In the genomic region with DNA sequence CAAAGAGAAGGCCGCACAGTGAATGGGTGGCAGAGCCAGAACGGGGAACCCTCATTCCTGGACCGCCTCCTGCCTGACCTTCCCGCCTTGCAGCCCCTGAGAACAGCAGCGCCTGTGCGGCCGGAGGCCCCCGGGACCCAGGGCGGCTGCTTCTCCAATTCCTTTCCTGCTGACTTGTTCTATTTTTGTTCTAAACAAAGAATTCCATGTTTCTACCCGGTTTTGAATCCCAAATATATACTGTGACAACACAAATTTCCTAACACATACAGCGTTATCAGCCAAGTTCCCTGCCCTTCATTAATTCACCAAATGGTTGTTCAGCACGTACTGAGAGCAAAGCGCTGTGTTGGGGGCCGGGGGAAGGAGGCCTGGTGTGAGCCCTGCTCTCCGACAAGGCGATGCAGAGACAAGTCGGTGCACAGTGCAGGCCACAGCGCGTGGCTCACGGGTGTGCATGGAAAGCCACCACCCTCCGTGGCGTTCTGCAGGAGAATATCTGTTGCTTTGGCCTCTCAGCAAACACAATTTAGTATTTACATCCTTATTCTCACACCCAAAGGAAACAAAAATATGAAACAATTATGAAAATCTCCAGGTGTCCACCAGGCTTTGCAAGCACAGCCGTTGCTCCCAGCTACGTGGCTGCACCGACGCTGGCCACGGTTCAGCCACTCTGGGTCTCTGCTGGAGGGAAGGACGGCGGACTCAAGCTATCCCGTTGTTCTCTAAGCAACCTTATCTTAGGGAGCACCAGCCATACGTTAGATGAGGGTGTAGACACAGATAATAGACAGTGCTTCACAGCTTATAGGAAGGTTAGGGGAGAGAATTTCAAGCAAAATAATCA, we compare ENCODE assay signal across 13 cellular contexts. TPM values are rescaled to one million over a fixed set of nuclear protein-coding genes. Genes with fewer than 3 reads are reported as not detected.
DNase-seq lines count a peak whose midpoint lies in the region; ATAC-seq and TF ChIP-seq lines count a peak whose summit lies in the region.
"Had no signal": no experiment of that assay in that cellular context is flagged by ENCODE, and none has a peak within 500 bp of the region (broad histone marks: within the 10 kb centered on the region; RNA-seq: fewer than 3 reads in every experiment).

No MANE protein-coding gene starts in this region.

- ATAC-seq in PC-3 (no peak), HG02981 (IDR thresholded peaks at IDR 0.05; ENCODE audit: unreplicated experiment) (no peak)
- ATAC-seq in stimulated activated naive CD8-positive, alpha-beta T cell treated with anti-CD3 and anti-CD28 coated beads, Interleukin-15, amount 100 ng/mL, for 72 hours: no peak
- ATAC-seq: HCT116 had no signal

- H3K4me1 ChIP-seq in PC-3 (ENCODE audit: insufficient read depth, low read length) (peaks cover 22% of the 10 kb centered on the region), colonic mucosa (no peaks in the 10 kb centered on the region), liver (ENCODE audit: control insufficient read depth in 4 of 4, insufficient read depth in 4 of 4, low read length in 3 of 4) (peaks cover 0 to 7% (median 2%) of the 10 kb centered on the region in 4 donors)

- TF ChIP-seq CTCF in PC-3 (conservative IDR thresholded peaks at IDR 0.05; ENCODE audit: low read depth, low read length) (no peak), colonic mucosa (IDR thresholded peaks at IDR 0.05) (no peak), liver (IDR thresholded peaks at IDR 0.05; ENCODE audit: low read depth, low read length, missing input control) (no peak)

- no peak for TF ChIP-seq RAD21 in liver (IDR thresholded peaks at IDR 0.05)

- H3K9ac ChIP-seq in PC-3 (ENCODE audit: low read length): peak overlapping the region; percentile 65
- peak overlapping the region in 1 of 2 donors; percentile 24 for H3K9ac ChIP-seq in colonic mucosa (ENCODE audit: low read depth in 2 of 2, low read length in 2 of 2)
- no peak overlapping the region for H3K9ac ChIP-seq in liver (ENCODE audit: low read depth in 1 of 2, low read length in 2 of 2)

- H3K4me1 Mint-ChIP-seq in stimulated activated naive CD8-positive, alpha-beta T cell treated with anti-CD3 and anti-CD28 coated beads, Interleukin-15, amount 100 ng/mL, for 72 hours: peaks cover 36% of the 10 kb centered on the region
- H3K4me1 Mint-ChIP-seq: activated B cell treated with CpG ODN at 0.5 μM for 24 hours, memory B cell had no signal

- peaks cover 0 to 6% of the 10 kb centered on the region in 2 donors for H3K9me3 Mint-ChIP-seq in stimulated activated naive CD8-positive, alpha-beta T cell treated with anti-CD3 and anti-CD28 coated beads, Interleukin-15, amount 100 ng/mL, for 72 hours

- peak overlapping the region; percentile 61 for H3K4me2 ChIP-seq in PC-3 (ENCODE audit: low read length)

- H3K4me3 ChIP-seq in PC-3 (ENCODE audit: low read length) (no peak overlapping the region), colonic mucosa (no peak overlapping the region), liver (ENCODE audit: low read depth in 1 of 3, low read length in 3 of 3) (no peak overlapping the region)

- CTCF ChIA-PET in PC-3 (lab: Charles Lee): no interaction called here

- no peak for DNase-seq in PC-3
- DNase-seq in colonic mucosa: no peak
- DNase-seq in stimulated activated naive CD8-positive, alpha-beta T cell treated with anti-CD3 and anti-CD28 coated beads, Interleukin-15, amount 100 ng/mL, for 72 hours: no peak
- no peak for DNase-seq in effector CD4-positive, alpha-beta T cell
- no peak for DNase-seq in SW480 (ENCODE audit: low spot score)
- DNase-seq in COR-L47 (lab: John Stamatoyannopoulos, UW): no peak
- DNase-seq: activated B cell treated with CpG ODN at 0.5 μM for 24 hours; activated naive CD4-positive, alpha-beta T cell; NCI-H1436 had no signal

- H3K79me2 ChIP-seq in PC-3 (ENCODE audit: low read length): no peaks in the 10 kb centered on the region

- no peaks in the 10 kb centered on the region for H3F3A ChIP-seq in PC-3 (ENCODE audit: low read length, unreplicated experiment)

- H4K20me1 ChIP-seq in PC-3 (ENCODE audit: low read length): no peaks in the 10 kb centered on the region

- no peaks in the 10 kb centered on the region for H3K27me3 Mint-ChIP-seq in stimulated activated naive CD8-positive, alpha-beta T cell treated with anti-CD3 and anti-CD28 coated beads, Interleukin-15, amount 100 ng/mL, for 72 hours

- peak overlapping the region; percentile 54 for H2AFZ ChIP-seq in PC-3 (ENCODE audit: low read length)

- no peaks in the 10 kb centered on the region for H3K9me2 ChIP-seq in PC-3 (replicated peaks; ENCODE audit: low read length)

- intact Hi-C loops in PC-3 (cut with micrococcal nuclease): no loop called here
- intact Hi-C loops in colonic mucosa (cut with DNase I): no loop called here

- H3K36me3 ChIP-seq in PC-3 (ENCODE audit: low read depth, low read length): peaks cover 13% of the 10 kb centered on the region
- no peaks in the 10 kb centered on the region for H3K36me3 ChIP-seq in colonic mucosa
- H3K36me3 ChIP-seq in liver (ENCODE audit: control insufficient read depth in 4 of 4, insufficient read depth in 3 of 4, low read depth in 1 of 4, low read length in 3 of 4): no peaks in the 10 kb centered on the region

- H3K27ac Mint-ChIP-seq in stimulated activated naive CD8-positive, alpha-beta T cell treated with anti-CD3 and anti-CD28 coated beads, Interleukin-15, amount 100 ng/mL, for 72 hours: peak overlapping the region; percentile 67 to 95
- H3K27ac Mint-ChIP-seq: activated B cell treated with CpG ODN at 0.5 μM for 24 hours, memory B cell had no signal

- H3K27me3 ChIP-seq in PC-3 (ENCODE audit: low read length) (no peaks in the 10 kb centered on the region), colonic mucosa (no peaks in the 10 kb centered on the region), liver (ENCODE audit: control insufficient read depth in 4 of 4, insufficient read depth in 4 of 4, low read length in 3 of 4) (peaks cover 0 to 11% (median 2%) of the 10 kb centered on the region in 4 donors)

- H3K4me3 Mint-ChIP-seq in stimulated activated naive CD8-positive, alpha-beta T cell treated with anti-CD3 and anti-CD28 coated beads, Interleukin-15, amount 100 ng/mL, for 72 hours: peak overlapping the region; percentile 50 to 80
- H3K4me3 Mint-ChIP-seq: activated B cell treated with CpG ODN at 0.5 μM for 24 hours, memory B cell had no signal

- H3K9me3 ChIP-seq in PC-3 (ENCODE audit: low read length) (peaks cover 16% of the 10 kb centered on the region; the same call in 1 of the 2 replicates), colonic mucosa (no peaks in the 10 kb centered on the region), liver (ENCODE audit: control insufficient read depth in 4 of 4, low read length in 3 of 4) (peaks cover 3 to 8% (median 5%) of the 10 kb centered on the region in 4 donors)

- POLR2A ChIA-PET in PC-3 (lab: Charles Lee; ENCODE audit: unreplicated experiment): interaction anchor here (0.7 kb wide), 2 partner anchors 83 to 1054 kb away, joined by 3 read pairs; no protein-coding TSS in a partner anchor

- BruUV-seq in PC-3 (replicated peaks; lab: Mats Ljungman, UMichigan): no TSS peak

- H3K27ac ChIP-seq in PC-3 (ENCODE audit: low read length) (peak overlapping the region; percentile 77), colonic mucosa (peak overlapping the region; percentile 63), liver (ENCODE audit: low read depth in 1 of 2, low read length in 2 of 2) (peak overlapping the region; percentile 12 to 56)

- WGBS in liver: 69% methylated on average over 31 of the region's 31 CpGs

TF ChIP-seq in liver, 16 proteins besides CTCF, POLR2A, EP300 and RAD21 (continues in another document):
- peak; percentile 75 for TF ChIP-seq REST (IDR thresholded peaks at IDR 0.05)
- no peak for TF ChIP-seq FOXA1 (IDR thresholded peaks at IDR 0.05)
- TF ChIP-seq, protein P1, sequence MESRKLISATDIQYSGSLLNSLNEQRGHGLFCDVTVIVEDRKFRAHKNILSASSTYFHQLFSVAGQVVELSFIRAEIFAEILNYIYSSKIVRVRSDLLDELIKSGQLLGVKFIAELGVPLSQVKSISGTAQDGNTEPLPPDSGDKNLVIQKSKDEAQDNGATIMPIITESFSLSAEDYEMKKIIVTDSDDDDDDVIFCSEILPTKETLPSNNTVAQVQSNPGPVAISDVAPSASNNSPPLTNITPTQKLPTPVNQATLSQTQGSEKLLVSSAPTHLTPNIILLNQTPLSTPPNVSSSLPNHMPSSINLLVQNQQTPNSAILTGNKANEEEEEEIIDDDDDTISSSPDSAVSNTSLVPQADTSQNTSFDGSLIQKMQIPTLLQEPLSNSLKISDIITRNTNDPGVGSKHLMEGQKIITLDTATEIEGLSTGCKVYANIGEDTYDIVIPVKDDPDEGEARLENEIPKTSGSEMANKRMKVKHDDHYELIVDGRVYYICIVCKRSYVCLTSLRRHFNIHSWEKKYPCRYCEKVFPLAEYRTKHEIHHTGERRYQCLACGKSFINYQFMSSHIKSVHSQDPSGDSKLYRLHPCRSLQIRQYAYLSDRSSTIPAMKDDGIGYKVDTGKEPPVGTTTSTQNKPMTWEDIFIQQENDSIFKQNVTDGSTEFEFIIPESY (IDR thresholded peaks at IDR 0.05): no peak
- no peak for TF ChIP-seq GABPA (IDR thresholded peaks at IDR 0.05 in 1 of 2, conservative IDR thresholded peaks at IDR 0.05 in 1 of 2)
- TF ChIP-seq NR2F2 (IDR thresholded peaks at IDR 0.05): no peak

RNA-seq across cellular contexts. Expression of gene COL6A2, which starts 31.7 kb away (rescaled TPM):
- total RNA-seq in PC-3 (2014; rRNA removed) (521 and 654 TPM in 2 replicates), colonic mucosa (100 to 1,000 TPM in 1 of 2 donors, 10 to 100 TPM in 1; 55.7 to 190 TPM), liver (10 to 100 TPM; 39.1 to 44.3 TPM)
- polyA plus RNA-seq in liver: 10 to 100 TPM in 1 of 2 donors, 1 to 10 TPM in 1; 5.8 to 80.8 TPM
